Comparison of ENCODE assay signal across 1 cellular context in genomic region chr3:185764168-185764988, GRCh38.
TF ChIP-seq lines count a peak whose summit lies in the region.

No MANE protein-coding gene starts in this region.

TF ChIP-seq in HepG2, 621 proteins besides CTCF, POLR2A, EP300 and RAD21 (continued from another document):
- TF ChIP-seq PBX2 (CRISPR knock-in tag; IDR thresholded peaks at IDR 0.05) (no peak), ZFYVE20 (CRISPR knock-in tag; IDR thresholded peaks at IDR 0.05; ENCODE audit: borderline replicate concordance, low read depth) (no peak), ZNF605 (CRISPR knock-in tag; IDR thresholded peaks at IDR 0.05) (no peak), ZFP41 (CRISPR knock-in tag; IDR thresholded peaks at IDR 0.05; ENCODE audit: borderline replicate concordance) (no peak), TCF7 (IDR thresholded peaks at IDR 0.05; ENCODE audit: low read depth) (no peak)
